Comparison of ENCODE assay signal across 21 cellular contexts in the genomic region with DNA sequence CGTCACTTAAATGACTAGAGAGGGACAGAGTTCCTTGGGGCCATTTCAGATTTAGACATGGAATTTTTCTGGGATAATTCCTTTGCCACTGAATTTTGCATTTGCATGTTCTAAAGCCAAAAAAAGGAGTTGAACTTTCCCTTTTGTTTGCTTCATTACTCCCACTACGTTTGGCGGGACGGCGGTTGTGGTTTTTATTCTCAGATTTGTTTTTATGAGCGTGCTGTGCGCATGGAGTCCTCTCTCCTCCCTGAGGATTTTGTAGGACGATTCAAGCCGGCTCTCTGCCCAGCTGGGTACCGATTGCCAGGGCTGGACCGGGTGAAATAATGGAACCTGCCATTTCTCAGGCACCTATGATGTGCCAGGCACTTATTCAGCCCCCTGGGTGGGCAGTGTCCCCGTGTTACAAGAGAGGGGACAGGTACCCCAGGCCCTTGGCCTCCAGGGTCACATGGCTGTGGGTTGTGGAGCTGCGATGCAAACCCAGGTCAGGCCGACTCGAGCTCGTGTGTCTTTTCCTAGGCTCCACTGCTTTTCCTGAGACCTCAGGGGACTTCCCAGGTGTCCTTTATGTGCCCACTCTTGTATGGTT.
"Had no signal": no experiment of that assay in that cellular context is flagged by ENCODE, and none has a peak within 500 bp of the region (broad histone marks: within the 10 kb centered on the region; RNA-seq: fewer than 3 reads in every experiment).

No MANE protein-coding gene starts in this region.

- H3K27ac ChIP-seq: esophagus squamous epithelium, prostate gland, right atrium auricular region, transverse colon had no signal

- H3K36me3 ChIP-seq: prostate gland, right atrium auricular region, transverse colon had no signal

- ATAC-seq: activated CD8-positive, alpha-beta T cell treated with anti-CD3 and anti-CD28 coated beads, Interleukin-2, amount 10 ng/mL, durations not matched to agents 7 days and 5 days; activated naive CD8-positive, alpha-beta T cell treated with anti-CD3 and anti-CD28 coated beads, Interleukin-2, amount 50 U/mL, for 24 hours had no signal

- H3K4me1 ChIP-seq: prostate gland had no signal

- H3K9me3 ChIP-seq: esophagus squamous epithelium, prostate gland, right atrium auricular region, transverse colon had no signal

- H3K4me3 Mint-ChIP-seq: activated CD4-positive, alpha-beta T cell treated with anti-CD3 and anti-CD28 coated beads, Interleukin-2, amount 10 ng/mL, durations not matched to agents 7 days and 5 days; activated CD8-positive, alpha-beta T cell treated with anti-CD3 and anti-CD28 coated beads, Interleukin-2, amount 10 ng/mL, durations not matched to agents 7 days and 5 days; activated naive CD4-positive, alpha-beta T cell treated with anti-CD3 and anti-CD28 coated beads, Interleukin-2, amount 10 ng/mL, durations not matched to agents 7 days and 5 days; activated naive CD8-positive, alpha-beta T cell treated with anti-CD3 and anti-CD28 coated beads, Interleukin-2, amount 50 U/mL, for 24 hours; activated T-cell treated with anti-CD3 and anti-CD28 coated beads, Interleukin-2, amount 50 U/mL, for 24 hours; immature natural killer cell; mesothelial cell of epicardium; neural crest cell; stimulated activated naive CD8-positive, alpha-beta T cell treated with anti-CD3 and anti-CD28 coated beads, Interleukin-15, Interleukin-2, amounts not matched to agents 100 ng/mL and 50 ng/mL, for 24 hours had no signal

- FAIRE-seq: bronchial epithelial cell, endothelial cell of umbilical vein had no signal

- H3K9me3 Mint-ChIP-seq: activated CD4-positive, alpha-beta T cell treated with anti-CD3 and anti-CD28 coated beads, Interleukin-2, amount 10 ng/mL, durations not matched to agents 7 days and 5 days; activated naive CD4-positive, alpha-beta T cell treated with anti-CD3 and anti-CD28 coated beads, Interleukin-2, amount 10 ng/mL, durations not matched to agents 7 days and 5 days; activated naive CD8-positive, alpha-beta T cell treated with anti-CD3 and anti-CD28 coated beads, Interleukin-2, amount 50 U/mL, for 24 hours; activated T-cell treated with anti-CD3 and anti-CD28 coated beads, Interleukin-2, amount 50 U/mL, for 24 hours; immature natural killer cell; mesothelial cell of epicardium; neural crest cell; stimulated activated naive CD8-positive, alpha-beta T cell treated with anti-CD3 and anti-CD28 coated beads, Interleukin-15, Interleukin-2, amounts not matched to agents 100 ng/mL and 50 ng/mL, for 24 hours had no signal

- H3K4me3 ChIP-seq: esophagus squamous epithelium, prostate gland, right atrium auricular region, skin epidermis, transverse colon had no signal

- H3K4me1 Mint-ChIP-seq: mesothelial cell of epicardium had no signal

- H3K27ac Mint-ChIP-seq: activated naive CD8-positive, alpha-beta T cell treated with anti-CD3 and anti-CD28 coated beads, Interleukin-2, amount 50 U/mL, for 24 hours; activated T-cell treated with anti-CD3 and anti-CD28 coated beads, Interleukin-2, amount 50 U/mL, for 24 hours; stimulated activated naive CD8-positive, alpha-beta T cell treated with anti-CD3 and anti-CD28 coated beads, Interleukin-15, Interleukin-2, amounts not matched to agents 100 ng/mL and 50 ng/mL, for 24 hours had no signal

- DNase-seq: activated CD4-positive, alpha-beta T cell treated with anti-CD3 and anti-CD28 coated beads, Interleukin-2, amount 10 ng/mL, durations not matched to agents 7 days and 5 days; activated CD8-positive, alpha-beta T cell treated with anti-CD3 and anti-CD28 coated beads, Interleukin-2, amount 10 ng/mL, durations not matched to agents 7 days and 5 days; activated naive CD4-positive, alpha-beta T cell treated with anti-CD3 and anti-CD28 coated beads, Interleukin-2, amount 10 ng/mL, durations not matched to agents 7 days and 5 days; activated naive CD8-positive, alpha-beta T cell treated with anti-CD3 and anti-CD28 coated beads, Interleukin-2, amount 50 U/mL, for 24 hours; activated T-cell treated with anti-CD3 and anti-CD28 coated beads, Interleukin-2, amount 50 U/mL, for 24 hours; aorta; effector memory CD4-positive, alpha-beta T cell; esophagus squamous epithelium; immature natural killer cell; stimulated activated CD4-positive, alpha-beta T cell treated with anti-CD3 and anti-CD28 coated beads, Interleukin-15, amount 100 ng/mL, for 24 hours; stimulated activated CD4-positive, alpha-beta T cell treated with anti-CD3 and anti-CD28 coated beads, Interleukin-2, amount 100 ng/mL, for 48 hours; T1000; transverse colon had no signal

- H3K27me3 ChIP-seq: esophagus squamous epithelium, right atrium auricular region, transverse colon had no signal

- H3K27me3 Mint-ChIP-seq: activated CD4-positive, alpha-beta T cell treated with anti-CD3 and anti-CD28 coated beads, Interleukin-2, amount 10 ng/mL, durations not matched to agents 7 days and 5 days; activated naive CD4-positive, alpha-beta T cell treated with anti-CD3 and anti-CD28 coated beads, Interleukin-2, amount 10 ng/mL, durations not matched to agents 7 days and 5 days; activated naive CD8-positive, alpha-beta T cell treated with anti-CD3 and anti-CD28 coated beads, Interleukin-2, amount 50 U/mL, for 24 hours; activated T-cell treated with anti-CD3 and anti-CD28 coated beads, Interleukin-2, amount 50 U/mL, for 24 hours; stimulated activated naive CD8-positive, alpha-beta T cell treated with anti-CD3 and anti-CD28 coated beads, Interleukin-15, Interleukin-2, amounts not matched to agents 100 ng/mL and 50 ng/mL, for 24 hours had no signal
